Comparison of ENCODE assay signal across 1 cellular context in the genomic region with DNA sequence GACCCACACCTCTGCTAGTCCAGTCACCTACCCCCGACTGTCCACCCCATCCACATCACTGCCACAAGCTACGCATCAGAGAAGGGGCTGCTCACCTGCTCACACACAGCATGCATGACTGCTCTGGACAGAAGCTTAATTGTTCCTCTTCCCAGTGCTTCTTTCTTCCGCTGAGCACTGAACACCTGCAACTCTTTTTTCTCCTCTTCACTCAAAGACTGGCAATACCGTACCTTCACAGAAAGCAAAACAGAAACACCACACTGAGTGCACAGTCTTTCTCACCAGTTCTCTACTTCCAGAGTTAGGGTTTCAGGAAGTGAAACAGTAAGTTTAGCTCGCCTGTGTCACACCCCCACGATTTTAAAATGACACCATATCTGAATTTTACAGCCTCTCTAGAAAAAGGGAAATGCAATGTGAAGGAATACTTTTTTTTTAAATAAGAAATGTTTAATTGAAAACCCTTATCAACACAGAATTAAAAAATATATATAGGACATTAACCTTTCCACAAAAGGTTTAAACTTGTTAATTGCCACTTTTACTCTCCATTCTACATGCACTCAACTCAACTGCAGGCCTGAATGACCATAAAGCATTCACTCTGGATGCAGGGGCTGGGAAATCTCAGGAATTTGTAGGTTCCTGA.
TF ChIP-seq lines count a peak whose summit lies in the region.

No MANE protein-coding gene starts in this region.

TF ChIP-seq in WTC11, 78 proteins besides CTCF, POLR2A, EP300 and RAD21:
- TF ChIP-seq MAX (CRISPR knock-in tag; IDR thresholded peaks at IDR 0.05) (no peak), ZNF317 (CRISPR knock-in tag; IDR thresholded peaks at IDR 0.05; ENCODE audit: borderline replicate concordance, low read depth) (no peak), CREB1 (CRISPR knock-in tag; IDR thresholded peaks at IDR 0.05) (no peak), NFATC4 (CRISPR knock-in tag; IDR thresholded peaks at IDR 0.05) (no peak), ZNF121 (CRISPR knock-in tag; IDR thresholded peaks at IDR 0.05) (no peak)
- TF ChIP-seq, protein P1, sequence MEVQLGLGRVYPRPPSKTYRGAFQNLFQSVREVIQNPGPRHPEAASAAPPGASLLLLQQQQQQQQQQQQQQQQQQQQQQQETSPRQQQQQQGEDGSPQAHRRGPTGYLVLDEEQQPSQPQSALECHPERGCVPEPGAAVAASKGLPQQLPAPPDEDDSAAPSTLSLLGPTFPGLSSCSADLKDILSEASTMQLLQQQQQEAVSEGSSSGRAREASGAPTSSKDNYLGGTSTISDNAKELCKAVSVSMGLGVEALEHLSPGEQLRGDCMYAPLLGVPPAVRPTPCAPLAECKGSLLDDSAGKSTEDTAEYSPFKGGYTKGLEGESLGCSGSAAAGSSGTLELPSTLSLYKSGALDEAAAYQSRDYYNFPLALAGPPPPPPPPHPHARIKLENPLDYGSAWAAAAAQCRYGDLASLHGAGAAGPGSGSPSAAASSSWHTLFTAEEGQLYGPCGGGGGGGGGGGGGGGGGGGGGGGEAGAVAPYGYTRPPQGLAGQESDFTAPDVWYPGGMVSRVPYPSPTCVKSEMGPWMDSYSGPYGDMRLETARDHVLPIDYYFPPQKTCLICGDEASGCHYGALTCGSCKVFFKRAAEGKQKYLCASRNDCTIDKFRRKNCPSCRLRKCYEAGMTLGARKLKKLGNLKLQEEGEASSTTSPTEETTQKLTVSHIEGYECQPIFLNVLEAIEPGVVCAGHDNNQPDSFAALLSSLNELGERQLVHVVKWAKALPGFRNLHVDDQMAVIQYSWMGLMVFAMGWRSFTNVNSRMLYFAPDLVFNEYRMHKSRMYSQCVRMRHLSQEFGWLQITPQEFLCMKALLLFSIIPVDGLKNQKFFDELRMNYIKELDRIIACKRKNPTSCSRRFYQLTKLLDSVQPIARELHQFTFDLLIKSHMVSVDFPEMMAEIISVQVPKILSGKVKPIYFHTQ (CRISPR knock-in tag; IDR thresholded peaks at IDR 0.05): no peak
